ENCODE assay signal across 31 cellular contexts in genomic region chr20:62273421-62273820, GRCh38. TPM values are rescaled to one million over a fixed set of nuclear protein-coding genes. Genes with fewer than 3 reads are reported as not detected.
"Had no signal": no experiment of that assay in that cellular context is flagged by ENCODE, and none has a peak within 500 bp of the region (broad histone marks: within the 10 kb centered on the region; RNA-seq: fewer than 3 reads in every experiment).

No MANE protein-coding gene starts in this region.

- H3K27ac ChIP-seq: adrenal gland, KMS-11, Peyer's patch, SJCRH30 had no signal

- ATAC-seq: activated CD4-positive, CD25-positive, alpha-beta regulatory T cell treated with anti-CD3 and anti-CD28 coated beads, Interleukin-2, amount 50 U/mL, for 24 hours; activated CD8-positive, alpha-beta T cell treated with anti-CD3 and anti-CD28 coated beads, Interleukin-2, amount 10 ng/mL, durations not matched to agents 7 days and 5 days had no signal

- H3K4me1 Mint-ChIP-seq: activated naive CD8-positive, alpha-beta T cell treated with anti-CD3 and anti-CD28 coated beads, Interleukin-2, amount 10 ng/mL, durations not matched to agents 7 days and 5 days had no signal

- H3K27me3 ChIP-seq: adrenal gland, MG63, Peyer's patch, SJCRH30 had no signal

- H3K4me2 ChIP-seq: KMS-11, SK-N-SH had no signal

- H3K9me3 Mint-ChIP-seq: activated naive CD8-positive, alpha-beta T cell treated with anti-CD3 and anti-CD28 coated beads, Interleukin-2, amount 10 ng/mL, durations not matched to agents 7 days and 5 days had no signal

- H3K4me3 ChIP-seq: adrenal gland, MG63, Peyer's patch, SJCRH30 had no signal

- DNase-seq: activated CD4-positive, alpha-beta T cell treated with anti-CD3 and anti-CD28 coated beads for 4 hours; activated CD4-positive, alpha-beta T cell treated with anti-CD3 and anti-CD28 coated beads, Interleukin-2, amount 50 U/mL, for 4 hours; activated CD8-positive, alpha-beta memory T cell treated with anti-CD3 and anti-CD28 coated beads, Interleukin-2, amount 50 U/mL, for 48 hours; activated CD8-positive, alpha-beta T cell treated with anti-CD3 and anti-CD28 coated beads, Interleukin-2, amount 10 ng/mL, durations not matched to agents 7 days and 5 days; activated naive CD4-positive, alpha-beta T cell treated with anti-CD3 and anti-CD28 coated beads, Interleukin-2, amount 50 U/mL, for 16 hours; activated naive CD8-positive, alpha-beta T cell treated with anti-CD3 and anti-CD28 coated beads, Interleukin-2, amount 10 ng/mL, durations not matched to agents 7 days and 5 days; activated T-cell treated with anti-CD3 and anti-CD28 coated beads, Interleukin-2, amount 50 U/mL, for 1 hour; adrenal gland; aorta; central memory CD4-positive, alpha-beta T cell; MG63; MV-4-11; NCI-H1092 treated with DMSO at 0.1 percent for 48 hours; NCI-H1417 treated with DMSO at 0.1 percent for 48 hours; NCI-H1694; NCI-H2029; NCI-H2107; NCI-H345; NCI-H510A; NCI-H526 treated with DMSO at 0.1 percent for 48 hours; NCI-H82; Peyer's patch; SJCRH30; SK-N-SH; T-helper 1 cell had no signal

- H3K4me1 ChIP-seq: Peyer's patch, SJCRH30 had no signal

- H3K27me3 Mint-ChIP-seq: activated naive CD8-positive, alpha-beta T cell treated with anti-CD3 and anti-CD28 coated beads, Interleukin-2, amount 10 ng/mL, durations not matched to agents 7 days and 5 days had no signal

- H3K9me3 ChIP-seq: adrenal gland, MG63, Peyer's patch, SJCRH30, SK-N-SH had no signal

- H3K4me3 Mint-ChIP-seq: activated CD8-positive, alpha-beta T cell treated with anti-CD3 and anti-CD28 coated beads, Interleukin-2, amount 10 ng/mL, durations not matched to agents 7 days and 5 days; activated naive CD8-positive, alpha-beta T cell treated with anti-CD3 and anti-CD28 coated beads, Interleukin-2, amount 10 ng/mL, durations not matched to agents 7 days and 5 days had no signal

- H3K27ac Mint-ChIP-seq: activated CD8-positive, alpha-beta T cell treated with anti-CD3 and anti-CD28 coated beads, Interleukin-2, amount 10 ng/mL, durations not matched to agents 7 days and 5 days; activated naive CD8-positive, alpha-beta T cell treated with anti-CD3 and anti-CD28 coated beads, Interleukin-2, amount 10 ng/mL, durations not matched to agents 7 days and 5 days had no signal

RNA-seq across cellular contexts. Expression of gene HRH3, which starts 53.3 kb away (rescaled TPM):
- total RNA-seq: activated CD8-positive, alpha-beta T cell treated with anti-CD3 and anti-CD28 coated beads, Interleukin-2, amount 10 ng/mL, durations not matched to agents 7 days and 5 days; activated naive CD8-positive, alpha-beta T cell treated with anti-CD3 and anti-CD28 coated beads, Interleukin-2, amount 10 ng/mL, durations not matched to agents 7 days and 5 days; aorta; bronchial epithelial cell; OCI-LY7; Right ventricle myocardium superior; SJCRH30; T-helper 2 cell treated with Interferon-gamma antibody and Interleukin-4, amounts not matched to agents 100 ng/mL and 5 ng/mL, for 36 hours had no signal
- polyA plus RNA-seq: aorta had no signal
